8 cellular contexts compared by ENCODE assay signal in the genomic region with DNA sequence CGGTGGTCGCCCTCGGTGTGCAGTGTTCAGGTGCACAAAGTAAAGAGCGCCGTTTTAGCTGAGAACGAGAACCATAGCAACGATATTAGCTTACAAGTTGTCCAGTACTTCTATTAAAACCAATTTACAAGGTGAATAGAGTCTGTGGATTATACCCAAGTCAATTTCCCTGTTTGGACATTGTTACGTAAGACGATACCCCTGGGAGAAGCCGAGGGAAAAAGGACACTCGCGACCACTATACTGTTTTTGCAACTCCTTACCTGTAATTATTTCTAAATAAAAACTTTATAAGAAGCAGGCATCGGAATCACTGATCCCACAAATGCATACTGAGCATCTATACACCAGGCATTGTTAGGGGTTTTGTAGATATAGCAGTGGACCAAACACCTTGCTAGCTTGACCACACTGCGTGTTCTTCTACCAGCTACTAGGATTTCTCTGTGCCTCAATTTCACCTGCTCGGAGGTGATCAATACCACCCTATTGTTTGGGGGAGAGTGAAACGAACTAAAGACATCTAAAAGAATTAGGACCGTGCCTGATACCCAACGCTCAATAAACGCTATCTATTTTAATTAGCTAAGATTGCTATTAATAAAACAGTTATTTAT. TPM values are rescaled to one million over a fixed set of nuclear protein-coding genes. Genes with fewer than 3 reads are reported as not detected.
DNase-seq lines count a peak whose midpoint lies in the region; ATAC-seq and TF ChIP-seq lines count a peak whose summit lies in the region.

No MANE protein-coding gene starts in this region.

- peak; percentile 5 for ATAC-seq in GM18861 (IDR thresholded peaks at IDR 0.05; ENCODE audit: unreplicated experiment)
- no peak for ATAC-seq in RWPE2 (ENCODE audit: low read depth)
- ATAC-seq in gastrocnemius medialis, result peak; percentile 1
- no peak for ATAC-seq in HG03196 (IDR thresholded peaks at IDR 0.05; ENCODE audit: unreplicated experiment)
- no peak for ATAC-seq in HG03378 (IDR thresholded peaks at IDR 0.05; ENCODE audit: unreplicated experiment)

- H3K9me3 ChIP-seq in RWPE2 (ENCODE audit: severe bottlenecking) (no peaks in the 10 kb centered on the region), gastrocnemius medialis (no peaks in the 10 kb centered on the region)

- peaks cover 9% of the 10 kb centered on the region for H3K4me1 ChIP-seq in RWPE2 (ENCODE audit: insufficient read depth, poor library complexity, severe bottlenecking)
- H3K4me1 ChIP-seq in gastrocnemius medialis, result peaks cover 39 to 44% of the 10 kb centered on the region in 2 donors

- peak overlapping the region; percentile 86 for H3K27ac ChIP-seq in RWPE2 (ENCODE audit: poor library complexity, severe bottlenecking)
- H3K27ac ChIP-seq in gastrocnemius medialis, result peak overlapping the region; percentile 89 to 100 (median 92)

- H3K27me3 ChIP-seq in RWPE2 (ENCODE audit: insufficient read depth, poor library complexity, severe bottlenecking) (no peaks in the 10 kb centered on the region), gastrocnemius medialis (no peaks in the 10 kb centered on the region)

- no peak for TF ChIP-seq POLR2A in gastrocnemius medialis (IDR thresholded peaks at IDR 0.05)

- TF ChIP-seq CTCF in RWPE2 (IDR thresholded peaks at IDR 0.05; ENCODE audit: poor library complexity, severe bottlenecking) (no peak), fibroblast of the aortic adventitia (IDR thresholded peaks at IDR 0.05; ENCODE audit: insufficient read depth, low read length) (no peak), gastrocnemius medialis (IDR thresholded peaks at IDR 0.05 in 4 of 5, conservative IDR thresholded peaks at IDR 0.05 in 1 of 5) (no peak)

- intact Hi-C loops in gastrocnemius medialis (cut with DNase I; ENCODE audit: low total_unique reads), result loop anchor here (1.0 to 10.0 kb wide), 8 partner anchors 14 to 359 kb away; partner anchors contain the start of genes ANKRD24, DAPK3, MAP2K2 and MPND

- H3K4me3 ChIP-seq in RWPE2 (ENCODE audit: severe bottlenecking), result peak overlapping the region; percentile 99
- H3K4me3 ChIP-seq in fibroblast of the aortic adventitia (ENCODE audit: low read depth, low read length), result peak overlapping the region; percentile 68
- H3K4me3 ChIP-seq in gastrocnemius medialis, result peak overlapping the region; percentile 79 to 99 (median 80)

- H3K36me3 ChIP-seq in RWPE2 (ENCODE audit: low read depth) (peaks cover 43% of the 10 kb centered on the region), gastrocnemius medialis (peaks cover 0 to 36% of the 10 kb centered on the region in 2 donors)

- DNase-seq in RWPE2 (ENCODE audit: low spot score) (no peak), fibroblast of the aortic adventitia (ENCODE audit: low read depth) (no peak), gastrocnemius medialis (peak in 1 of 2 donors; percentile 13), NCI-H1048 (lab: John Stamatoyannopoulos, UW) (no peak), NCI-H2227 (lab: John Stamatoyannopoulos, UW; ENCODE audit: unreplicated experiment) (no peak)

- in situ Hi-C loops in gastrocnemius medialis (cut with MboI; ENCODE audit: low sequenced_read_pairs in 4 of 4), result loop anchor here in 1 of 4 donors (10.0 kb wide), 1 partner anchor 79 kb away; the partner anchor contains the start of gene ZBTB7A

RNA-seq across cellular contexts. Expression of gene EEF2, which starts 0.5 kb away (rescaled TPM):
- total RNA-seq in fibroblast of the aortic adventitia (ENCODE audit: low replicate concordance), result 1,127 and 1,964 TPM in 2 replicates
- total RNA-seq in gastrocnemius medialis, result 1,000 to 10,000 TPM; 1,701 to 2,714 (median 2,440) TPM

RNA-seq across cellular contexts. Expression of gene DAPK3, which starts 14.9 kb away (rescaled TPM):
- total RNA-seq in fibroblast of the aortic adventitia (ENCODE audit: low replicate concordance), result 64.7 and 82.8 TPM in 2 replicates
- total RNA-seq in gastrocnemius medialis, result 100 to 1,000 TPM in 3 of 4 donors, 10 to 100 TPM in 1; 61.3 to 135 (median 115) TPM

RNA-seq across cellular contexts. Expression of gene PIAS4, which starts 21.8 kb away (rescaled TPM):
- total RNA-seq in fibroblast of the aortic adventitia (ENCODE audit: low replicate concordance) (21.5 and 23.8 TPM in 2 replicates), gastrocnemius medialis (10 to 100 TPM; 15.5 to 20.0 (median 17.5) TPM)

RNA-seq across cellular contexts. Expression of gene NMRK2, which starts 52.9 kb away (rescaled TPM):
- total RNA-seq in fibroblast of the aortic adventitia (ENCODE audit: low replicate concordance) (not detected in 2 replicates), gastrocnemius medialis (100 to 1,000 TPM in 2 of 4 donors, 10 to 100 TPM in 2; 46.3 to 168 (median 106) TPM)

Comparison
In these comparisons a context has a peak if more than half of its experiments do, and no peak if none do; other contexts are left out.
1. ATAC-seq: peak in GM18861 (single experiment) and gastrocnemius medialis (2 of 2); none in RWPE2 (single experiment), HG03196 (single experiment) and HG03378 (single experiment).
2. Peak in every context shown above with its lines, with median percentiles within 50 percentile points of each other: H3K4me3 ChIP-seq.